ENCODE assay signal across 13 cellular contexts in genomic region chr1:203518139-203518538, GRCh38. TPM values are rescaled to one million over a fixed set of nuclear protein-coding genes. Genes with fewer than 3 reads are reported as not detected.
"Had no signal": no experiment of that assay in that cellular context is flagged by ENCODE, and none has a peak within 500 bp of the region (broad histone marks: within the 10 kb centered on the region; RNA-seq: fewer than 3 reads in every experiment).

No MANE protein-coding gene starts in this region.

RNA-seq across cellular contexts. Expression of gene OPTC, which starts 24.2 kb away (rescaled TPM):
- total RNA-seq: activated B cell treated with CpG ODN at 0.5 μM for 24 hours; activated CD8-positive, alpha-beta T cell treated with anti-CD3 and anti-CD28 coated beads for 36 hours; activated T-cell treated with anti-CD3 and anti-CD28 coated beads, Interleukin-2, amount 50 U/mL, for 4 hours; activated T-helper 17 cell treated with anti-CD3 and anti-CD28 coated beads, Interleukin-2, amount 50 U/mL, for 72 hours; astrocyte; chondrocyte; dermis blood vessel endothelial cell; esophagus muscularis mucosa; foreskin keratinocyte; gastrocnemius medialis; T-cell; T-helper 2 cell treated with Interferon-gamma antibody and Interleukin-4, amounts not matched to agents 100 ng/mL and 5 ng/mL, for 36 hours had no signal
- polyA plus RNA-seq: adipose tissue, foreskin keratinocyte had no signal

RNA-seq across cellular contexts. Expression of gene PRELP, which starts 42.5 kb away (rescaled TPM):
- total RNA-seq: activated B cell treated with CpG ODN at 0.5 μM for 24 hours; activated CD8-positive, alpha-beta T cell treated with anti-CD3 and anti-CD28 coated beads for 36 hours; activated T-helper 17 cell treated with anti-CD3 and anti-CD28 coated beads, Interleukin-2, amount 50 U/mL, for 72 hours; dermis blood vessel endothelial cell; T-helper 2 cell treated with Interferon-gamma antibody and Interleukin-4, amounts not matched to agents 100 ng/mL and 5 ng/mL, for 36 hours had no signal
